26 cellular contexts compared by ENCODE assay signal in genomic region chr1:194816859-194817258, GRCh38.
"Had no signal": no experiment of that assay in that cellular context is flagged by ENCODE, and none has a peak within 500 bp of the region (broad histone marks: within the 10 kb centered on the region; RNA-seq: fewer than 3 reads in every experiment).

No MANE protein-coding gene starts in this region.

- H3K4me3 ChIP-seq: breast epithelium, cardiac muscle cell, colonic mucosa, esophagus squamous epithelium had no signal

- ATAC-seq: activated CD8-positive, alpha-beta T cell treated with anti-CD3 and anti-CD28 coated beads for 36 hours; activated T-cell treated with anti-CD3 and anti-CD28 coated beads, Interleukin-2, amount 50 U/mL, for 4 hours; activated T-helper 17 cell treated with anti-CD3 and anti-CD28 coated beads, Interleukin-2, amount 50 U/mL, for 72 hours; WTC11 had no signal

- H3K4me1 ChIP-seq: breast epithelium, colonic mucosa, esophagus squamous epithelium had no signal

- H3K36me3 ChIP-seq: cardiac muscle cell, colonic mucosa, esophagus squamous epithelium had no signal

- DNase-seq: activated CD4-positive, alpha-beta T cell treated with anti-CD3 and anti-CD28 coated beads for 1 hour; activated CD4-positive, alpha-beta T cell treated with anti-CD3 and anti-CD28 coated beads for 48 hours; activated CD4-positive, alpha-beta T cell treated with anti-CD3 and anti-CD28 coated beads, Interleukin-2, amount 50 U/mL, for 1 hour; activated CD4-positive, alpha-beta T cell treated with anti-CD3 and anti-CD28 coated beads, Interleukin-2, amount 50 U/mL, for 48 hours; activated CD8-positive, alpha-beta memory T cell treated with anti-CD3 and anti-CD28 coated beads for 24 hours; activated CD8-positive, alpha-beta T cell treated with anti-CD3 and anti-CD28 coated beads for 36 hours; activated effector memory CD4-positive, alpha-beta T cell treated with Interleukin-2 at 50 U/mL for 16 hours; activated gamma-delta T cell treated with Interleukin-2 at 50 U/mL for 16 hours; activated naive CD4-positive, alpha-beta T cell treated with anti-CD3 and anti-CD28 coated beads, Interleukin-2, amount 50 U/mL, for 16 hours; activated naive CD4-positive, alpha-beta T cell treated with Interleukin-2 at 50 U/mL for 16 hours; activated T-cell treated with anti-CD3 and anti-CD28 coated beads, Interleukin-2, amount 50 U/mL, for 4 hours; amygdala; aorta; central memory CD4-positive, alpha-beta T cell; cerebellar nuclear complex; colonic mucosa; effector CD8-positive, alpha-beta T cell; esophagus squamous epithelium; head of caudate nucleus; T-helper 2 cell had no signal

- H3K9me3 ChIP-seq: breast epithelium, colonic mucosa, esophagus squamous epithelium had no signal

- H3K27me3 ChIP-seq: breast epithelium, cardiac muscle cell, colonic mucosa, esophagus squamous epithelium had no signal

- H3K27ac ChIP-seq: breast epithelium, cardiac muscle cell, colonic mucosa, epithelial cell of prostate, esophagus squamous epithelium, VCaP had no signal
